In genomic region chr6:89862281-89862680, GRCh38 we compare ENCODE assay signal across 14 cellular contexts. TPM values are rescaled to one million over a fixed set of nuclear protein-coding genes. Genes with fewer than 3 reads are reported as not detected.
A peak's percentile ranks its signal among the peaks of the same experiment; 100 is the strongest.
DNase-seq lines count a peak whose midpoint lies in the region; ATAC-seq and FAIRE-seq lines count a peak whose summit lies in the region.
"Had no signal": no experiment of that assay in that cellular context is flagged by ENCODE, and none has a peak within 500 bp of the region (broad histone marks: within the 10 kb centered on the region; RNA-seq: fewer than 3 reads in every experiment).

No MANE protein-coding gene starts in this region.

- intact Hi-C loops in dendritic cell treated with granulocyte-macrophage colony-stimulating factor and Interleukin-4, amounts not matched to agents 40 ng/mL and 50 ng/mL, for 4 days (cut with micrococcal nuclease), result no loop called here

- H3K4me3 Mint-ChIP-seq in dendritic cell treated with granulocyte-macrophage colony-stimulating factor and Interleukin-4, amounts not matched to agents 40 ng/mL and 50 ng/mL, for 4 days, result no peak overlapping the region
- H3K4me3 Mint-ChIP-seq: nephron progenitor cell had no signal

- peaks cover 15% of the 10 kb centered on the region for H3K9me3 Mint-ChIP-seq in dendritic cell treated with granulocyte-macrophage colony-stimulating factor and Interleukin-4, amounts not matched to agents 40 ng/mL and 50 ng/mL, for 4 days

- no peak for FAIRE-seq in frontal cortex (lab: Jason Lieb, UNC)

- H3K27me3 Mint-ChIP-seq in dendritic cell treated with granulocyte-macrophage colony-stimulating factor and Interleukin-4, amounts not matched to agents 40 ng/mL and 50 ng/mL, for 4 days, result no peaks in the 10 kb centered on the region

- H3K4me1 Mint-ChIP-seq in dendritic cell treated with granulocyte-macrophage colony-stimulating factor and Interleukin-4, amounts not matched to agents 40 ng/mL and 50 ng/mL, for 4 days (ENCODE audit: low read depth), result peaks cover 13% of the 10 kb centered on the region
- H3K4me1 Mint-ChIP-seq: nephron progenitor cell had no signal

- DNase-seq in activated gamma-delta T cell (lab: John Stamatoyannopoulos, UW) (no peak), frontal cortex (ENCODE audit: low spot score in 2 of 2) (no peak)
- DNase-seq: DMS 273 treated with DMSO at 0.1 percent for 48 hours; NCI-H1436; nephron progenitor cell; stimulated activated naive CD4-positive, alpha-beta T cell treated with Interleukin-2 at 50 U/mL for 16 hours had no signal

- H3K27ac Mint-ChIP-seq in dendritic cell treated with granulocyte-macrophage colony-stimulating factor and Interleukin-4, amounts not matched to agents 40 ng/mL and 50 ng/mL, for 4 days, result peak overlapping the region; percentile 8
- H3K27ac Mint-ChIP-seq: nephron progenitor cell had no signal

- ATAC-seq in GM19023 (IDR thresholded peaks at IDR 0.05; ENCODE audit: unreplicated experiment) (peak; percentile 60), GM21447 (IDR thresholded peaks at IDR 0.05; ENCODE audit: unreplicated experiment) (peak; percentile 65), HG03066 (IDR thresholded peaks at IDR 0.05; ENCODE audit: low read depth, unreplicated experiment) (peak; percentile 78), HG03439 (IDR thresholded peaks at IDR 0.05; ENCODE audit: unreplicated experiment) (no peak)

- peaks cover 96% of the 10 kb centered on the region for H3K36me3 Mint-ChIP-seq in dendritic cell treated with granulocyte-macrophage colony-stimulating factor and Interleukin-4, amounts not matched to agents 40 ng/mL and 50 ng/mL, for 4 days (ENCODE audit: low read depth)

RNA-seq across cellular contexts. Expression of gene GJA10, which starts 32.0 kb away (rescaled TPM):
- total RNA-seq in frontal cortex, result not detected
- total RNA-seq: fibroblast of villous mesenchyme, HT-29, kidney epithelial cell had no signal

RNA-seq across cellular contexts. Expression of gene CASP8AP2, which starts 32.6 kb away (rescaled TPM):
- total RNA-seq in frontal cortex, result 46.1 TPM

RNA-seq across cellular contexts. Expression of gene MDN1, which starts 42.7 kb away (rescaled TPM):
- 23.6 TPM for total RNA-seq in frontal cortex
